In the genomic region with DNA sequence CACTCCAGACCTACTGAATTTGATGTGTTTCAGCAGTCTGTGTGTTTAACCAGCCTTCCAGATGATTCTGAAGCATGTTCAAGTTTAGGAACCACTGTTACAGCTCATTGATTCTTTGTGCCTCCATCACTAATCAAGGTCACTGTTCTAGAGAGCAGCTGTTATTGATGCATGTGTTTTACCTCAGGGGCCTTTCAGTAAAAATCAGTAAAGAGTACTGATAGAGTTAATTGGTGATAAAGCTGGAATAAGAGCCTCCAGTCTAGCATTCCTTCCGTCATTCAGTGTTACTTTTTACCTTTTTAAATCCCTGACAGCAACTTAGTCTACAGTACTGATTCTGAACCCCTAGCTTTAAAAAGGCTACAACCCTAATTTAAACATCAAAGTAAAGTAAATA, we compare ENCODE assay signal across 1 cellular context.
TF ChIP-seq lines count a peak whose summit lies in the region.

No MANE protein-coding gene starts in this region.

TF ChIP-seq in A549, 52 proteins besides CTCF, POLR2A, EP300 and RAD21 (continued from another document):
- no peak for TF ChIP-seq ESRRA (IDR thresholded peaks at IDR 0.05; ENCODE audit: borderline replicate concordance, low read length)
